In the genomic region with DNA sequence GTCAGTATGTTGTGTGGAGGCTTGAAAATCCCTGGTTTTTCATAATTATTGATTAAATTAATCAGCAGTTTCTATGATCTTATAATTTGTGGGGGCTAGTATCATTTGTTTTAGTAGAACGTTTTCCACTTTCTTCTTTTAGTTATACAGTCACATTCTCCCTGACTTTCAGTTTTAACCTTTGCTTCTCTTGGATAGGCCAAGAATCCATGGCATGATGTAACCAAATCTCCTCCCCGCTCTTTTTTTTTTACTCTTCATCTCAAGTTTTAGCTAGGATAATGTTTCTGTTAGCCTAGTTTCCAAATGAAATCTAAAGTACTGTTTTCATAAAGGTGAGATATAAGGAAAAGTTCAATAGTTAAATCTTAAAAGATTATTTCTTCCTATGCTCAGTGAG, we compare ENCODE assay signal across 41 cellular contexts.
"Had no signal": no experiment of that assay in that cellular context is flagged by ENCODE, and none has a peak within 500 bp of the region (broad histone marks: within the 10 kb centered on the region; RNA-seq: fewer than 3 reads in every experiment).

No MANE protein-coding gene starts in this region.

- H3K27ac ChIP-seq: body of pancreas, breast epithelium, KMS-11, Peyer's patch, SJSA1, VCaP had no signal

- H3K4me3 ChIP-seq: body of pancreas, breast epithelium, Peyer's patch, SJSA1 had no signal

- H3K36me3 ChIP-seq: breast epithelium, Peyer's patch, SJSA1 had no signal

- H3K27me3 ChIP-seq: body of pancreas, breast epithelium, Peyer's patch, SJSA1 had no signal

- ATAC-seq: activated CD8-positive, alpha-beta memory T cell treated with anti-CD3 and anti-CD28 coated beads, Interleukin-2, amount 10 ng/mL, durations not matched to agents 7 days and 5 days; activated T-cell treated with anti-CD3 and anti-CD28 coated beads, Interleukin-2, amount 50 U/mL, for 72 hours; activated T-helper 17 cell treated with anti-CD3 and anti-CD28 coated beads, Interleukin-2, amount 50 U/mL, for 72 hours; body of pancreas; PC-3 had no signal

- H3K9ac ChIP-seq: KMS-11, SK-N-SH had no signal

- H3K9me3 ChIP-seq: body of pancreas, breast epithelium, Peyer's patch, SJSA1, SK-N-SH had no signal

- H3K4me1 ChIP-seq: body of pancreas, breast epithelium, Peyer's patch, SJSA1 had no signal

- H3K4me2 ChIP-seq: KMS-11, SK-N-SH had no signal

- DNase-seq: activated B cell treated with CpG ODN at 0.5 μM for 24 hours; activated CD4-positive, alpha-beta memory T cell treated with anti-CD3 and anti-CD28 coated beads, Interleukin-2, amount 10 ng/mL, durations not matched to agents 7 days and 5 days; activated CD4-positive, alpha-beta T cell treated with anti-CD3 and anti-CD28 coated beads for 1 hour; activated CD4-positive, alpha-beta T cell treated with anti-CD3 and anti-CD28 coated beads for 48 hours; activated CD8-positive, alpha-beta memory T cell treated with anti-CD3 and anti-CD28 coated beads for 24 hours; activated CD8-positive, alpha-beta memory T cell treated with anti-CD3 and anti-CD28 coated beads, Interleukin-2, amount 10 ng/mL, durations not matched to agents 7 days and 5 days; activated effector memory CD4-positive, alpha-beta T cell treated with anti-CD3 and anti-CD28 coated beads, Interleukin-2, amount 50 U/mL, for 16 hours; activated naive CD4-positive, alpha-beta T cell; activated naive CD4-positive, alpha-beta T cell treated with anti-CD3 and anti-CD28 coated beads, Interleukin-2, amount 50 U/mL, for 16 hours; activated naive CD8-positive, alpha-beta T cell treated with anti-CD3 and anti-CD28 coated beads for 36 hours; activated T-cell treated with anti-CD3 and anti-CD28 coated beads, Interleukin-2, amount 50 U/mL, for 1 hour; activated T-cell treated with anti-CD3 and anti-CD28 coated beads, Interleukin-2, amount 50 U/mL, for 72 hours; body of pancreas; cerebellar nuclear complex; MM.1S; MV-4-11; NCI-H1092; NCI-H1417; NCI-H146; NCI-H187; NCI-H2029 treated with DMSO at 0.1 percent for 48 hours; NCI-H2107; NCI-H2171; NCI-H510A; NCI-H526; NCI-H748 treated with DMSO at 0.1 percent for 48 hours; NK-92 treated with Interleukin-12 subunit alpha and Interleukin-12 subunit beta, amount 100 ng/mL, for 24 hours; PC-3; Peyer's patch; RPMI8226; SHP77 treated with DMSO at 0.1 percent for 48 hours; SK-N-SH; SW 1271; T-helper 1 cell; T-helper 2 cell; T-helper 9 cell had no signal
